13 cellular contexts compared by ENCODE assay signal in the genomic region with DNA sequence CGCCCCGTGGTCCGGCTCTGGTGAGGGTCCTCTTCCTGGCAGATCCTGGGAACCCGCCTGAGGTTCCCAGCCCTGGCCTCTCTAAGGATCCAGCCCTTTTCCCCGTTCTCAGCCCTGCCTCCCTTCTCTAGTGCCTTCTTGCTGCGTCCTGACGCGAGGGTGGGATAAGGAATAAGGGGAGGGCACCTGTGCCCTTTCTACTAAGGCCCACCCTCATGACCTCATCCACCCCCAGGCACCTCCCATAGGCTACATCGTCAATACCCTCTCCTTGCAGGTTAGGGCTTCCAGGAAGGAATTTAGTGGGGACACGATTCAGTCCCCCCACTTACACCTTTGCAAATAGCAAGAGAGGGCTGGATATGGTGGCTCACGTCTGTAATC. TPM values are rescaled to one million over a fixed set of nuclear protein-coding genes. Genes with fewer than 3 reads are reported as not detected.
DNase-seq lines count a peak whose midpoint lies in the region; ATAC-seq and TF ChIP-seq lines count a peak whose summit lies in the region.
"Had no signal": no experiment of that assay in that cellular context is flagged by ENCODE, and none has a peak within 500 bp of the region (broad histone marks: within the 10 kb centered on the region; RNA-seq: fewer than 3 reads in every experiment).

No MANE protein-coding gene starts in this region.

- POLR2A ChIA-PET in activated CD4-positive, alpha-beta T cell treated with anti-CD3 and anti-CD28 coated beads, Interleukin-2, amount 10 ng/mL, durations not matched to agents 7 days and 5 days (lab: Charles Lee) = interaction anchor here (0.5 to 0.6 kb wide), 2 partner anchors 222 to 585 kb away, joined by 3 read pairs; no protein-coding TSS in a partner anchor
- POLR2A ChIA-PET in RWPE1 (lab: Yijun Ruan, JAX; ENCODE audit: low non-redundant PET) = no interaction called here

- H3K4me3 ChIP-seq in colonic mucosa = no peak overlapping the region

- peaks cover 23% of the 10 kb centered on the region for H3K27me3 Mint-ChIP-seq in activated CD4-positive, alpha-beta T cell treated with anti-CD3 and anti-CD28 coated beads, Interleukin-2, amount 10 ng/mL, durations not matched to agents 7 days and 5 days
- H3K27me3 Mint-ChIP-seq in activated T-helper 2 cell treated with anti-CD3 and anti-CD28 coated beads, Interferon-gamma antibody, Interleukin-2, Interleukin-4, amounts not matched to agents 10 μg/mL and 5 μg/mL and 100 μg/mL, durations not matched to agents 14 hours and 24 hours and 36 hours (ENCODE audit: low read depth) = peaks cover 10% of the 10 kb centered on the region
- peaks cover 7 to 27% of the 10 kb centered on the region in 2 donors for H3K27me3 Mint-ChIP-seq in natural killer cell treated with Interleukin-12 subunit alpha and Interleukin-12 subunit beta and Interleukin-15 and Interleukin-18, amount 100 ng/mL, for 72 hours

- no peak for DNase-seq in activated CD4-positive, alpha-beta T cell treated with anti-CD3 and anti-CD28 coated beads, Interleukin-2, amount 10 ng/mL, durations not matched to agents 7 days and 5 days
- DNase-seq in activated CD4-positive, alpha-beta T cell treated with anti-CD3 and anti-CD28 coated beads for 4 hours = no peak
- no peak for DNase-seq in activated T-helper 2 cell treated with anti-CD3 and anti-CD28 coated beads, Interferon-gamma antibody, Interleukin-2, Interleukin-4, amounts not matched to agents 10 μg/mL and 5 μg/mL and 100 μg/mL, durations not matched to agents 14 hours and 24 hours and 36 hours (ENCODE audit: low spot score)
- DNase-seq in natural killer cell treated with Interleukin-12 subunit alpha and Interleukin-12 subunit beta and Interleukin-15 and Interleukin-18, amount 100 ng/mL, for 72 hours (ENCODE audit: low spot score) = no peak
- DNase-seq in colonic mucosa (no peak), RWPE1 (ENCODE audit: low spot score) (no peak)
- DNase-seq: DMS 273 treated with DMSO at 0.1 percent for 48 hours, mesenchymal stem cell, SHP77 had no signal

- intact Hi-C loops in activated T-helper 2 cell treated with anti-CD3 and anti-CD28 coated beads, Interferon-gamma antibody, Interleukin-2, Interleukin-4, amounts not matched to agents 10 μg/mL and 5 μg/mL and 100 μg/mL, durations not matched to agents 14 hours and 24 hours and 36 hours (cut with micrococcal nuclease) = loop anchor here (1.0 kb wide), 1 partner anchor 27 kb away; no protein-coding TSS in a partner anchor
- intact Hi-C loops in colonic mucosa (cut with DNase I) = no loop called here

- H3K36me3 ChIP-seq in colonic mucosa = no peaks in the 10 kb centered on the region

- no peak for TF ChIP-seq CTCF in colonic mucosa (IDR thresholded peaks at IDR 0.05)
- no peak for TF ChIP-seq CTCF in RWPE1 (conservative IDR thresholded peaks at IDR 0.05; ENCODE audit: low read depth)

- H3K36me3 Mint-ChIP-seq in activated CD4-positive, alpha-beta T cell treated with anti-CD3 and anti-CD28 coated beads, Interleukin-2, amount 10 ng/mL, durations not matched to agents 7 days and 5 days (ENCODE audit: low read depth) = no peaks in the 10 kb centered on the region
- no peaks in the 10 kb centered on the region for H3K36me3 Mint-ChIP-seq in activated T-helper 2 cell treated with anti-CD3 and anti-CD28 coated beads, Interferon-gamma antibody, Interleukin-2, Interleukin-4, amounts not matched to agents 10 μg/mL and 5 μg/mL and 100 μg/mL, durations not matched to agents 14 hours and 24 hours and 36 hours (ENCODE audit: low read depth)
- no peaks in the 10 kb centered on the region for H3K36me3 Mint-ChIP-seq in natural killer cell treated with Interleukin-12 subunit alpha and Interleukin-12 subunit beta and Interleukin-15 and Interleukin-18, amount 100 ng/mL, for 72 hours

- H3K4me1 Mint-ChIP-seq in activated CD4-positive, alpha-beta T cell treated with anti-CD3 and anti-CD28 coated beads, Interleukin-2, amount 10 ng/mL, durations not matched to agents 7 days and 5 days = peaks cover 20% of the 10 kb centered on the region
- H3K4me1 Mint-ChIP-seq in activated T-helper 2 cell treated with anti-CD3 and anti-CD28 coated beads, Interferon-gamma antibody, Interleukin-2, Interleukin-4, amounts not matched to agents 10 μg/mL and 5 μg/mL and 100 μg/mL, durations not matched to agents 14 hours and 24 hours and 36 hours (ENCODE audit: low read depth) = peaks cover 14% of the 10 kb centered on the region
- peaks cover 23 to 25% of the 10 kb centered on the region in 2 donors for H3K4me1 Mint-ChIP-seq in natural killer cell treated with Interleukin-12 subunit alpha and Interleukin-12 subunit beta and Interleukin-15 and Interleukin-18, amount 100 ng/mL, for 72 hours (ENCODE audit: low read depth in 2 of 2)

- H3K4me3 Mint-ChIP-seq in activated CD4-positive, alpha-beta T cell treated with anti-CD3 and anti-CD28 coated beads, Interleukin-2, amount 10 ng/mL, durations not matched to agents 7 days and 5 days = peak overlapping the region; percentile 49
- peak overlapping the region; percentile 84 for H3K4me3 Mint-ChIP-seq in activated T-helper 2 cell treated with anti-CD3 and anti-CD28 coated beads, Interferon-gamma antibody, Interleukin-2, Interleukin-4, amounts not matched to agents 10 μg/mL and 5 μg/mL and 100 μg/mL, durations not matched to agents 14 hours and 24 hours and 36 hours (ENCODE audit: low read depth)
- peak overlapping the region; percentile 85 for H3K4me3 Mint-ChIP-seq in natural killer cell treated with Interleukin-12 subunit alpha and Interleukin-12 subunit beta and Interleukin-15 and Interleukin-18, amount 100 ng/mL, for 72 hours

- H3K27ac Mint-ChIP-seq in activated CD4-positive, alpha-beta T cell treated with anti-CD3 and anti-CD28 coated beads, Interleukin-2, amount 10 ng/mL, durations not matched to agents 7 days and 5 days = peak overlapping the region; percentile 77
- peak overlapping the region; percentile 97 for H3K27ac Mint-ChIP-seq in activated T-helper 2 cell treated with anti-CD3 and anti-CD28 coated beads, Interferon-gamma antibody, Interleukin-2, Interleukin-4, amounts not matched to agents 10 μg/mL and 5 μg/mL and 100 μg/mL, durations not matched to agents 14 hours and 24 hours and 36 hours
- H3K27ac Mint-ChIP-seq in natural killer cell treated with Interleukin-12 subunit alpha and Interleukin-12 subunit beta and Interleukin-15 and Interleukin-18, amount 100 ng/mL, for 72 hours = peak overlapping the region in 1 of 2 donors; percentile 73

- no peak overlapping the region for H3K27ac ChIP-seq in colonic mucosa
- H3K27ac ChIP-seq in RWPE1 = no peak overlapping the region

- H3K4me1 ChIP-seq in colonic mucosa = peaks cover 12% of the 10 kb centered on the region

- H3K27me3 ChIP-seq in colonic mucosa = peaks cover 3% of the 10 kb centered on the region

- CTCF ChIA-PET in activated CD4-positive, alpha-beta T cell treated with anti-CD3 and anti-CD28 coated beads, Interleukin-2, amount 10 ng/mL, durations not matched to agents 7 days and 5 days (lab: Charles Lee) = interaction anchor here (0.9 kb wide), 1 partner anchor 19 kb away, joined by 3 read pairs; no protein-coding TSS in a partner anchor
- CTCF ChIA-PET in RWPE1 (lab: Yijun Ruan, JAX) = interaction anchor here (0.7 kb wide), 1 partner anchor 30 kb away, joined by 5 read pairs; no protein-coding TSS in a partner anchor

- no peak overlapping the region for H3K9ac ChIP-seq in colonic mucosa (ENCODE audit: low read depth in 2 of 2, low read length in 2 of 2)

- H3K9me3 ChIP-seq in colonic mucosa = no peaks in the 10 kb centered on the region

- ATAC-seq in HG03095 (IDR thresholded peaks at IDR 0.05; ENCODE audit: unreplicated experiment) = peak; percentile 9
- no peak for ATAC-seq in natural killer cell treated with Interleukin-12 subunit alpha and Interleukin-12 subunit beta and Interleukin-15 and Interleukin-18, amount 100 ng/mL, for 72 hours
- no peak for ATAC-seq in GM19328 (IDR thresholded peaks at IDR 0.05; ENCODE audit: unreplicated experiment)

- H3K9me3 Mint-ChIP-seq in activated CD4-positive, alpha-beta T cell treated with anti-CD3 and anti-CD28 coated beads, Interleukin-2, amount 10 ng/mL, durations not matched to agents 7 days and 5 days = no peaks in the 10 kb centered on the region
- H3K9me3 Mint-ChIP-seq in activated T-helper 2 cell treated with anti-CD3 and anti-CD28 coated beads, Interferon-gamma antibody, Interleukin-2, Interleukin-4, amounts not matched to agents 10 μg/mL and 5 μg/mL and 100 μg/mL, durations not matched to agents 14 hours and 24 hours and 36 hours = no peaks in the 10 kb centered on the region
- no peaks in the 10 kb centered on the region for H3K9me3 Mint-ChIP-seq in natural killer cell treated with Interleukin-12 subunit alpha and Interleukin-12 subunit beta and Interleukin-15 and Interleukin-18, amount 100 ng/mL, for 72 hours

RNA-seq across cellular contexts. Expression of a gene that starts 10.7 kb away (rescaled TPM):
- not detected for total RNA-seq in activated CD4-positive, alpha-beta T cell treated with anti-CD3 and anti-CD28 coated beads, Interleukin-2, amount 10 ng/mL, durations not matched to agents 7 days and 5 days
- 3.1 and 3.4 TPM in 2 replicates for total RNA-seq in activated T-helper 2 cell treated with anti-CD3 and anti-CD28 coated beads, Interferon-gamma antibody, Interleukin-2, Interleukin-4, amounts not matched to agents 10 μg/mL and 5 μg/mL and 100 μg/mL, durations not matched to agents 14 hours and 24 hours and 36 hours
- total RNA-seq in natural killer cell treated with Interleukin-12 subunit alpha and Interleukin-12 subunit beta and Interleukin-15 and Interleukin-18, amount 100 ng/mL, for 72 hours = not detected
- 1 to 10 TPM in 1 of 2 donors, under 1 TPM in 1; 0.82 to 2.8 TPM for total RNA-seq in colonic mucosa

RNA-seq across cellular contexts. Expression of a gene that starts 14.4 kb away (rescaled TPM):
- 10 to 100 TPM; 15.0 to 17.0 TPM for total RNA-seq in activated CD4-positive, alpha-beta T cell treated with anti-CD3 and anti-CD28 coated beads, Interleukin-2, amount 10 ng/mL, durations not matched to agents 7 days and 5 days
- 38.3 and 40.5 TPM in 2 replicates for total RNA-seq in activated T-helper 2 cell treated with anti-CD3 and anti-CD28 coated beads, Interferon-gamma antibody, Interleukin-2, Interleukin-4, amounts not matched to agents 10 μg/mL and 5 μg/mL and 100 μg/mL, durations not matched to agents 14 hours and 24 hours and 36 hours
- total RNA-seq in natural killer cell treated with Interleukin-12 subunit alpha and Interleukin-12 subunit beta and Interleukin-15 and Interleukin-18, amount 100 ng/mL, for 72 hours = 1 to 10 TPM; 6.1 to 8.9 TPM
- total RNA-seq in colonic mucosa = 100 to 1,000 TPM; 197 to 372 TPM

RNA-seq across cellular contexts. Expression of a gene that starts 38.9 kb away (rescaled TPM):
- under 1 TPM; 0.22 to 0.31 TPM for total RNA-seq in activated CD4-positive, alpha-beta T cell treated with anti-CD3 and anti-CD28 coated beads, Interleukin-2, amount 10 ng/mL, durations not matched to agents 7 days and 5 days
- 2.6 and 2.8 TPM in 2 replicates for total RNA-seq in activated T-helper 2 cell treated with anti-CD3 and anti-CD28 coated beads, Interferon-gamma antibody, Interleukin-2, Interleukin-4, amounts not matched to agents 10 μg/mL and 5 μg/mL and 100 μg/mL, durations not matched to agents 14 hours and 24 hours and 36 hours
- under 1 TPM; 0.36 to 0.52 TPM for total RNA-seq in natural killer cell treated with Interleukin-12 subunit alpha and Interleukin-12 subunit beta and Interleukin-15 and Interleukin-18, amount 100 ng/mL, for 72 hours
- total RNA-seq in colonic mucosa = 10 to 100 TPM; 17.3 to 28.4 TPM

RNA-seq across cellular contexts. Expression of a gene that starts 41.1 kb away (rescaled TPM):
- total RNA-seq in activated CD4-positive, alpha-beta T cell treated with anti-CD3 and anti-CD28 coated beads, Interleukin-2, amount 10 ng/mL, durations not matched to agents 7 days and 5 days = not detected
- 1.2 and 1.7 TPM in 2 replicates for total RNA-seq in activated T-helper 2 cell treated with anti-CD3 and anti-CD28 coated beads, Interferon-gamma antibody, Interleukin-2, Interleukin-4, amounts not matched to agents 10 μg/mL and 5 μg/mL and 100 μg/mL, durations not matched to agents 14 hours and 24 hours and 36 hours
- total RNA-seq in natural killer cell treated with Interleukin-12 subunit alpha and Interleukin-12 subunit beta and Interleukin-15 and Interleukin-18, amount 100 ng/mL, for 72 hours = under 1 TPM; 0.21 to 0.45 TPM
- 1 to 10 TPM in 1 of 2 donors, under 1 TPM in 1; 0.11 to 3.3 TPM for total RNA-seq in colonic mucosa

RNA-seq across cellular contexts. Expression of a gene that starts 46.7 kb away (rescaled TPM):
- total RNA-seq in activated CD4-positive, alpha-beta T cell treated with anti-CD3 and anti-CD28 coated beads, Interleukin-2, amount 10 ng/mL, durations not matched to agents 7 days and 5 days = not detected
- total RNA-seq in activated T-helper 2 cell treated with anti-CD3 and anti-CD28 coated beads, Interferon-gamma antibody, Interleukin-2, Interleukin-4, amounts not matched to agents 10 μg/mL and 5 μg/mL and 100 μg/mL, durations not matched to agents 14 hours and 24 hours and 36 hours = not detected in 2 replicates
- not detected for total RNA-seq in natural killer cell treated with Interleukin-12 subunit alpha and Interleukin-12 subunit beta and Interleukin-15 and Interleukin-18, amount 100 ng/mL, for 72 hours
- total RNA-seq in colonic mucosa = 1 to 10 TPM in 1 of 2 donors, under 1 TPM in 1; 0.56 to 1.2 TPM
- total RNA-seq: A673, dermis microvascular lymphatic vessel endothelial cell had no signal
